Comparison of ENCODE assay signal across 1 cellular context in the genomic region with DNA sequence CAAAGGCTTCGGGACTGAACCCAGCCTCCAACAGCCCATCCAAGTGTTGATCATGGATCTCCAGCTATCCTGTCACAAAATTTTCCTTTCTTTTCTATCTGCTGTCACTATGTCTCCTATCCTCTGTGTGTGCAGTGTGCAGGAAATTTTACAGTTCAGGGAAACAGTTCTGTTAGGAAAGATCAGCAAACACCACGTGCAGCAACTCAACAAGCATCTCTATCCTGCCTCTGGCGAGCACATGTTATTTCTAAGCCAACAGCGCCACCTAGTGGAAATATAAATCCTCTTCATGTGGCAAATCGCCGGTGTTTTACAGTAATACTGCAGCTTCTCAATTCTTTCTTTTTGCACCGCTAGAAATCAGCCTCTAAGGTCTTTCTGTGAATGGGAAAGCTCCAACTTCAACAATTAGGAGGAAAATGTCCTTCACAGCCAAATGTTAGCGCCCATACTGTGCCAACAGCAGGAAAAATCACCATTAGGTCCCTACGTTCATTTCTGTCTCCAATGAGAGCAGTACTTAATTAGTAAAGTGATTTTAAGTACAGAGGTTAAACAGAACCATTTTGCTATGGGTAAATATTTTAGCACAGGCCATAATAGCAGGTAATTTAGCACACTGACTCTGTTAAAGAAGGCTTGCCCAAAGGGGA.
A peak's percentile ranks its signal among the peaks of the same experiment; 100 is the strongest.
TF ChIP-seq lines count a peak whose summit lies in the region.

No MANE protein-coding gene starts in this region.

TF ChIP-seq in H1, 55 proteins besides CTCF, POLR2A, EP300 and RAD21:
- no peak for TF ChIP-seq ZNF274 (IDR thresholded peaks at IDR 0.05; ENCODE audit: borderline replicate concordance, extremely low read depth, low read length)
- TF ChIP-seq RFX5 (IDR thresholded peaks at IDR 0.05; ENCODE audit: borderline replicate concordance, low read depth, low read length) = no peak
- TF ChIP-seq, protein P1, sequence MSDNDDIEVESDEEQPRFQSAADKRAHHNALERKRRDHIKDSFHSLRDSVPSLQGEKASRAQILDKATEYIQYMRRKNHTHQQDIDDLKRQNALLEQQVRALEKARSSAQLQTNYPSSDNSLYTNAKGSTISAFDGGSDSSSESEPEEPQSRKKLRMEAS (IDR thresholded peaks at IDR 0.05) = peak; percentile 78
- no peak for TF ChIP-seq SAP30 (IDR thresholded peaks at IDR 0.05; ENCODE audit: insufficient read depth, insufficient replicate concordance, low read length)
- TF ChIP-seq, protein P2, sequence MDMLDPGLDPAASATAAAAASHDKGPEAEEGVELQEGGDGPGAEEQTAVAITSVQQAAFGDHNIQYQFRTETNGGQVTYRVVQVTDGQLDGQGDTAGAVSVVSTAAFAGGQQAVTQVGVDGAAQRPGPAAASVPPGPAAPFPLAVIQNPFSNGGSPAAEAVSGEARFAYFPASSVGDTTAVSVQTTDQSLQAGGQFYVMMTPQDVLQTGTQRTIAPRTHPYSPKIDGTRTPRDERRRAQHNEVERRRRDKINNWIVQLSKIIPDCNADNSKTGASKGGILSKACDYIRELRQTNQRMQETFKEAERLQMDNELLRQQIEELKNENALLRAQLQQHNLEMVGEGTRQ (IDR thresholded peaks at IDR 0.05; ENCODE audit: low read length) = 0 out of 2 replicates have a peak, but pooled peaks have one; percentile 4
- TF ChIP-seq, protein P3, sequence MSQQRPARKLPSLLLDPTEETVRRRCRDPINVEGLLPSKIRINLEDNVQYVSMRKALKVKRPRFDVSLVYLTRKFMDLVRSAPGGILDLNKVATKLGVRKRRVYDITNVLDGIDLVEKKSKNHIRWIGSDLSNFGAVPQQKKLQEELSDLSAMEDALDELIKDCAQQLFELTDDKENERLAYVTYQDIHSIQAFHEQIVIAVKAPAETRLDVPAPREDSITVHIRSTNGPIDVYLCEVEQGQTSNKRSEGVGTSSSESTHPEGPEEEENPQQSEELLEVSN (IDR thresholded peaks at IDR 0.05) = peak; percentile 56; the same call in 1 of the 2 replicates
